ENCODE assay signal across 11 cellular contexts in genomic region chr16:87924937-87925670, GRCh38. TPM values are rescaled to one million over a fixed set of nuclear protein-coding genes. Genes with fewer than 3 reads are reported as not detected.
DNase-seq lines count a peak whose midpoint lies in the region; ATAC-seq and TF ChIP-seq lines count a peak whose summit lies in the region.
"Had no signal": no experiment of that assay in that cellular context is flagged by ENCODE, and none has a peak within 500 bp of the region (broad histone marks: within the 10 kb centered on the region; RNA-seq: fewer than 3 reads in every experiment).

No MANE protein-coding gene starts in this region.

- no peak overlapping the region for H3K27ac ChIP-seq in Panc1 (ENCODE audit: low read length)
- H3K27ac ChIP-seq in vagina: no peak overlapping the region
- H3K27ac ChIP-seq: ovary had no signal

- H3K9me3 ChIP-seq in Panc1 (ENCODE audit: control insufficient read depth, insufficient read depth, low read depth, low read length) (no peaks in the 10 kb centered on the region), vagina (no peaks in the 10 kb centered on the region)
- H3K9me3 ChIP-seq: ovary had no signal

- H3K27me3 ChIP-seq in Panc1 (ENCODE audit: control insufficient read depth, insufficient read depth, low read length) (no peaks in the 10 kb centered on the region), vagina (no peaks in the 10 kb centered on the region)
- H3K27me3 ChIP-seq: ovary had no signal

- in situ Hi-C loops in Panc1 (cut with HindIII; ENCODE audit: low pct_unique_long_range_greater_than_20kb, low sequenced_read_pairs): no loop called here

- BruUV-seq in Panc1 (replicated peaks; lab: Mats Ljungman, UMichigan): no TSS peak

- H3K36me3 ChIP-seq in Panc1 (ENCODE audit: control insufficient read depth, insufficient read depth, low read length) (no peaks in the 10 kb centered on the region), vagina (no peaks in the 10 kb centered on the region)
- H3K36me3 ChIP-seq: ovary had no signal

- POLR2A ChIA-PET in Panc1 (lab: Charles Lee): no interaction called here

- CTCF ChIA-PET in Panc1 (lab: Charles Lee): no interaction called here

- DNase-seq in D341Med (ENCODE audit: low spot score) (peak; percentile 81), NCI-H128 (lab: John Stamatoyannopoulos, UW; ENCODE audit: unreplicated experiment) (peak; percentile 89), Panc1 (ENCODE audit: low read depth, low spot score) (no peak), kidney tubule cell (ENCODE audit: low spot score) (peak; percentile 94), vagina (ENCODE audit: extremely low spot score in 2 of 2) (no peak), CD1c-positive myeloid dendritic cell (ENCODE audit: extremely low spot score) (no peak), midbrain (lab: John Stamatoyannopoulos, UW) (no peak), cortex of kidney (lab: John Stamatoyannopoulos, UW) (no peak)
- DNase-seq: activated T-cell treated with anti-CD3 and anti-CD28 coated beads, Interleukin-2, amount 50 U/mL, for 4 hours; Kasumi-1 had no signal

- H3K4me3 ChIP-seq in Panc1 (ENCODE audit: low read depth in 2 of 2, low read length in 2 of 2): no peak overlapping the region
- H3K4me3 ChIP-seq in vagina: no peak overlapping the region
- H3K4me3 ChIP-seq: ovary had no signal

- intact Hi-C loops in Panc1 (cut with micrococcal nuclease; ENCODE audit: unreplicated experiment) (no loop called here), vagina (cut with DNase I) (no loop called here)

- peak; percentile 31 for ATAC-seq in Panc1
- ATAC-seq: activated T-cell treated with anti-CD3 and anti-CD28 coated beads, Interleukin-2, amount 50 U/mL, for 4 hours had no signal

- H3K4me1 ChIP-seq in Panc1 (ENCODE audit: control insufficient read depth, insufficient read depth, low read length) (peaks cover 7% of the 10 kb centered on the region; the same call in 1 of the 2 replicates), vagina (no peaks in the 10 kb centered on the region)

- TF ChIP-seq CTCF in Panc1 (IDR thresholded peaks at IDR 0.05) (no peak), vagina (IDR thresholded peaks at IDR 0.05) (no peak)

- TF ChIP-seq POLR2A in vagina (IDR thresholded peaks at IDR 0.05): no peak

RNA-seq across cellular contexts. Expression of gene CA5A, which starts 11.2 kb away (rescaled TPM):
- not detected for total RNA-seq in Panc1 (2021; ENCODE audit: unreplicated experiment)
- 0.06 TPM for polyA plus RNA-seq in Panc1 (2012; ENCODE audit: insufficient read length)
- not detected for total RNA-seq in vagina
- total RNA-seq: ovary had no signal

RNA-seq across cellular contexts. Expression of gene BANP, which starts 26.1 kb away (rescaled TPM):
- total RNA-seq in Panc1 (2021; ENCODE audit: unreplicated experiment) (22.6 TPM), vagina (44.0 TPM)
- 21.5 TPM for polyA plus RNA-seq in Panc1 (2012; ENCODE audit: insufficient read length)

RNA-seq across cellular contexts. Expression of gene SLC7A5, which starts 55.8 kb away (rescaled TPM):
- total RNA-seq in Panc1 (2021; ENCODE audit: unreplicated experiment): 231 TPM
- 265 TPM for polyA plus RNA-seq in Panc1 (2012; ENCODE audit: insufficient read length)
- total RNA-seq in vagina: 22.8 TPM

Comparison
In these comparisons a context has a peak if more than half of its experiments do, and no peak if none do; other contexts are left out.
1. DNase-seq: peak in D341Med (single experiment), NCI-H128 (single experiment) and kidney tubule cell (single experiment); none in Panc1 (single experiment), vagina (0 of 2), CD1c-positive myeloid dendritic cell (single experiment), midbrain (single experiment) and cortex of kidney (single experiment).